ENCODE assay signal across 8 cellular contexts in the genomic region with DNA sequence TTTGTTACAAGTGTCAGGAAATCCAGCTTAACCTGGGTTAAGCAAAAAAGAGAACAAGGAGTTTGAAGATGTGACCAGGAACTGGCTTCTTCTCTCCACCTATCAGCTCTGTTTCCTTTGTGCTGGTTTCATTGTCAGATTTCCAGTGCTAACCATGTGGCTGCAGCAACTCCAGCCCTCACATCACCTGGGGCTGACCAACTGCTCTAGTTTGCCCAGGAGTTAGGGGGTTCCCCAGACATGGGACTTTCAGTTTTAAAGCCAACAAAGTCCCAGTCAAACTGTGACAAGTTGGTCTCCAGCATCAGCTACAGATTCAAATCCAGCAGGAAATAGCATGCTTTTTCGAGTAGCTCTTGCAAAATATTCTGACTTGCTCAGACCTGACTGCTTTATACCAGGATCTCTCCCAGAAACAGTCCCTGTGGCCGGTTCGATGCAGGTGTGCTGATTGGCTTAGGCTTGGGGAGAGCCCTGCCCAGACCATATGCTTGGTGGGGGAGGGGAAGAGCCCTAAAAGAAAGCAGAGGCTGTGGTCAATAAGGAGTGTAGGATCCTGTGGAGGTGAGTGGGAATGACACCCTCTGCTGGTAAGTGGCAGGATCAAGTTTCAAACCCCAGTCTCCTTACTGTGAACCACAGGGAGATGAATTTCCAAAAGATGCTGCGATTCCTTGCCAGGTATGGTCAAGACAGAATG. TPM values are rescaled to one million over a fixed set of nuclear protein-coding genes. Genes with fewer than 3 reads are reported as not detected.
DNase-seq lines count a peak whose midpoint lies in the region; ATAC-seq, FAIRE-seq and TF ChIP-seq lines count a peak whose summit lies in the region.

No MANE protein-coding gene starts in this region.

- H3K27me3 Mint-ChIP-seq in activated CD4-positive, alpha-beta T cell treated with anti-CD3 and anti-CD28 coated beads, Interleukin-2, amount 10 ng/mL, durations not matched to agents 24 days and 14 days, result no peaks in the 10 kb centered on the region

- no peaks in the 10 kb centered on the region for H3K27me3 ChIP-seq in neuronal stem cell (ENCODE audit: control insufficient read depth in 3 of 3, insufficient read depth in 3 of 3, low read depth in 1 of 3, low read length in 3 of 3)

- no peak overlapping the region for H2BK5ac ChIP-seq in neuronal stem cell (ENCODE audit: low read length)

- no peaks in the 10 kb centered on the region for H3K79me1 ChIP-seq in neuronal stem cell (ENCODE audit: low read depth, low read length)

- no peaks in the 10 kb centered on the region for H3K4me1 Mint-ChIP-seq in activated CD4-positive, alpha-beta T cell treated with anti-CD3 and anti-CD28 coated beads, Interleukin-2, amount 10 ng/mL, durations not matched to agents 24 days and 14 days

- intact Hi-C loops in activated CD4-positive, alpha-beta T cell treated with anti-CD3 and anti-CD28 coated beads, Interleukin-2, amount 10 ng/mL, durations not matched to agents 24 days and 14 days (cut with micrococcal nuclease), result no loop called here

- peak; percentile 58 for TF ChIP-seq CTCF in epithelial cell of esophagus (IDR thresholded peaks at IDR 0.05; ENCODE audit: insufficient read depth, low read depth, low read length, missing control alignments)

- H2BK12ac ChIP-seq in neuronal stem cell (ENCODE audit: low read length), result no peak overlapping the region

- no peak overlapping the region for H2AK5ac ChIP-seq in neuronal stem cell (ENCODE audit: low read depth, low read length)

- H3K36me3 ChIP-seq in neuronal stem cell (replicated peaks in 1 of 2; ENCODE audit: control insufficient read depth in 2 of 2, insufficient read depth in 2 of 2, low read length in 2 of 2), result no peaks in the 10 kb centered on the region

- WGBS in neuronal stem cell (ENCODE audit: extremely low coverage in 2 of 2, insufficient read length in 2 of 2, insufficient replicate concordance in 1 of 2), 2 donors, result no CpG with 5 or more reads among the region's 4 CpGs

- no peak overlapping the region for H3K27ac ChIP-seq in neuronal stem cell (replicated peaks; ENCODE audit: low read length)

- H3K4me2 ChIP-seq in neuronal stem cell (ENCODE audit: insufficient read depth, low read length, poor library complexity, severe bottlenecking), result no peak overlapping the region

- no peak overlapping the region for H4K8ac ChIP-seq in neuronal stem cell (ENCODE audit: low read depth, low read length)

- no peak overlapping the region for H3K9ac ChIP-seq in neuronal stem cell (ENCODE audit: low read depth, low read length, poor library complexity)

- H2BK120ac ChIP-seq in neuronal stem cell (ENCODE audit: low read depth, low read length), result no peak overlapping the region

- H3K9me3 Mint-ChIP-seq in activated CD4-positive, alpha-beta T cell treated with anti-CD3 and anti-CD28 coated beads, Interleukin-2, amount 10 ng/mL, durations not matched to agents 24 days and 14 days, result no peaks in the 10 kb centered on the region

- H3K36me3 Mint-ChIP-seq in activated CD4-positive, alpha-beta T cell treated with anti-CD3 and anti-CD28 coated beads, Interleukin-2, amount 10 ng/mL, durations not matched to agents 24 days and 14 days (ENCODE audit: low read depth), result no peaks in the 10 kb centered on the region

- H3K27ac Mint-ChIP-seq in activated CD4-positive, alpha-beta T cell treated with anti-CD3 and anti-CD28 coated beads, Interleukin-2, amount 10 ng/mL, durations not matched to agents 24 days and 14 days, result no peak overlapping the region

- FAIRE-seq in GM18507 (lab: Jason Lieb, UNC), result peak; percentile 65

- H4K91ac ChIP-seq in neuronal stem cell (ENCODE audit: low read depth, low read length, poor library complexity), result no peak overlapping the region

- no peaks in the 10 kb centered on the region for H3K4me1 ChIP-seq in neuronal stem cell (ENCODE audit: control insufficient read depth in 2 of 2, insufficient read depth in 1 of 2, low read depth in 1 of 2, low read length in 2 of 2)

- H3K18ac ChIP-seq in neuronal stem cell (ENCODE audit: low read length), result no peak overlapping the region

- no peak overlapping the region for H3K4ac ChIP-seq in neuronal stem cell (ENCODE audit: low read length)

- no peak overlapping the region for H3K14ac ChIP-seq in neuronal stem cell (ENCODE audit: low read length)

- DNase-seq in AG08396 (ENCODE audit: low spot score) (peak; percentile 26), GM18507 (ENCODE audit: extremely low spot score, insufficient read length, low read depth) (peak; percentile 4), NCI-H510A treated with DMSO at 0.1 percent for 48 hours (lab: John Stamatoyannopoulos, UW) (peak; percentile 74), epithelial cell of esophagus (ENCODE audit: low read depth) (peak; percentile 82), neuronal stem cell (ENCODE audit: low spot score) (peak; percentile 29), mucosa of gallbladder (ENCODE audit: low spot score) (no peak)
- DNase-seq in activated CD4-positive, alpha-beta T cell treated with anti-CD3 and anti-CD28 coated beads, Interleukin-2, amount 10 ng/mL, durations not matched to agents 24 days and 14 days, result no peak

- no peak overlapping the region for H3K4me3 Mint-ChIP-seq in activated CD4-positive, alpha-beta T cell treated with anti-CD3 and anti-CD28 coated beads, Interleukin-2, amount 10 ng/mL, durations not matched to agents 24 days and 14 days

- H3K9me3 ChIP-seq in neuronal stem cell (replicated peaks in 1 of 2; ENCODE audit: control insufficient read depth in 2 of 2, insufficient read depth in 1 of 2, low read depth in 1 of 2, low read length in 2 of 2), result no peaks in the 10 kb centered on the region

- H2AFZ ChIP-seq in neuronal stem cell (ENCODE audit: low read length), result peak overlapping the region; percentile 1

- no peak overlapping the region for H2BK15ac ChIP-seq in neuronal stem cell (ENCODE audit: low read length)

- ATAC-seq in HG02884 (IDR thresholded peaks at IDR 0.05; ENCODE audit: unreplicated experiment), result peak; percentile 85

- H3K4me3 ChIP-seq in epithelial cell of esophagus (ENCODE audit: low read length), result no peak overlapping the region
- no peak overlapping the region for H3K4me3 ChIP-seq in neuronal stem cell (ENCODE audit: low read length in 2 of 2)

- no peak overlapping the region for H3K23ac ChIP-seq in neuronal stem cell (ENCODE audit: low read depth, low read length, poor library complexity)

RNA-seq across cellular contexts. Expression of a gene that starts 49.5 kb away (rescaled TPM):
- polyA plus RNA-seq in neuronal stem cell (2013, experiment 1 of 2), result not detected
- polyA plus RNA-seq in neuronal stem cell (2013, experiment 2 of 2), result not detected
- total RNA-seq in activated CD4-positive, alpha-beta T cell treated with anti-CD3 and anti-CD28 coated beads, Interleukin-2, amount 10 ng/mL, durations not matched to agents 24 days and 14 days, result not detected in 2 replicates
- 7.4 TPM for total RNA-seq in mucosa of gallbladder

Comparison
In these comparisons a context has a peak if more than half of its experiments do, and no peak if none do; other contexts are left out.
1. DNase-seq: peak in AG08396 (single experiment), GM18507 (single experiment), NCI-H510A treated with DMSO at 0.1 percent for 48 hours (single experiment), epithelial cell of esophagus (single experiment) and neuronal stem cell (single experiment); none in activated CD4-positive, alpha-beta T cell treated with anti-CD3 and anti-CD28 coated beads, Interleukin-2, amount 10 ng/mL, durations not matched to agents 24 days and 14 days (single experiment) and mucosa of gallbladder (single experiment).